In the genomic region with DNA sequence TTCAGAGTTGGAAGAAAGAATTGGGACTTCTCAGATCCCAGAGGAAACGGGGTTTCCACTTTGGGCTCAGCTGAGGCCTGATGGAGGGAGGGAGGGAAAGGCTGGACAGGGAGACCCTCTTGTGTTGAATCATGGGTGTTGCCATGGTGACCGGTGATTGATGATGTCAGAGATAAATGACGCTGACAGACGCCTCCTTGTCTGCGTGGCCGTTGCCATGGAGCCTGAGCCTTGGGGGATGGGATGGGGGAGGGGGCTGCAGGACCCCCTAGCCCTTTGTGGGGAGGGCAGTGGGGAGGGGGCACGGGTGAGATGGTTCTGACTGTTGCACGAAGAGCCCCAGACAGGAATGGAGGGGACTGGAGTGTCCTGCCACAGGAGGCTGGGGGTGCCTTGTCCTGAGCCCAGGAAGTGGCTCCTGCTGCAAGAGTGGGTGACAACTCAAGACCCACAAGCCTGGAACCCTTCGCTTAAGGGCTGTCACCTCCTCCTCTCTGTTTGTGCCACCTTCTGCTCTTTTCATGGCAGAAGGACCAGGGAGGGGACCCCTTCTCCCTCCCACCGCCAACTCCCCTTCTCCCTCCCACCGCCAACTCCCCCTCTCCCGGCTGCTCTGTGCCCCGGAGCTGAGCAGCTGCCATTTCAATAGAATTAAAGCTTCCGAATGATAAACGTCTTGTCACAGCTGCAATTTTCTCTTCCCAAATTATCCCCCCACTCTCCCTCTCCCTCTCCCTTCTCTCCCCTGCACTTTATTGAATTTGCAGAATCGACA, we compare ENCODE assay signal across 10 cellular contexts. TPM values are rescaled to one million over a fixed set of nuclear protein-coding genes. Genes with fewer than 3 reads are reported as not detected.
DNase-seq lines count a peak whose midpoint lies in the region; ATAC-seq and TF ChIP-seq lines count a peak whose summit lies in the region.
"Had no signal": no experiment of that assay in that cellular context is flagged by ENCODE, and none has a peak within 500 bp of the region (broad histone marks: within the 10 kb centered on the region; RNA-seq: fewer than 3 reads in every experiment).

No MANE protein-coding gene starts in this region.

- ATAC-seq in effector memory CD8-positive, alpha-beta T cell (replicated peaks) = no peak
- no peak for ATAC-seq in HG02885 (IDR thresholded peaks at IDR 0.05; ENCODE audit: poor library complexity, unreplicated experiment)

- H3F3A ChIP-seq in neural cell (ENCODE audit: insufficient read depth, low read length, poor library complexity, severe bottlenecking) = no peaks in the 10 kb centered on the region

- in situ Hi-C loops in GM13976 (cut with MboI; ENCODE audit: low sequenced_read_pairs, unreplicated experiment) = loop anchor here (5.0 kb wide), 1 partner anchor 48 kb away; no protein-coding TSS in a partner anchor

- DNase-seq in H7 = peak; percentile 71
- peak; percentile 79 for DNase-seq in NCI-H69 (lab: John Stamatoyannopoulos, UW)
- no peak for DNase-seq in effector memory CD8-positive, alpha-beta T cell
- DNase-seq in GM13976 (ENCODE audit: low spot score) = no peak
- no peak for DNase-seq in UCSD-AML1 (lab: John Stamatoyannopoulos, UW; ENCODE audit: unreplicated experiment)
- DNase-seq in activated CD8-positive, alpha-beta memory T cell treated with anti-CD3 and anti-CD28 coated beads, Interleukin-2, amount 50 U/mL, for 4 hours = no peak
- DNase-seq: NCI-H226, testis had no signal

- H3K36me3 ChIP-seq in H7 (replicated peaks; ENCODE audit: control insufficient read depth, insufficient read depth, low read length) (peaks cover 10% of the 10 kb centered on the region), neural cell (ENCODE audit: insufficient read depth, low read length) (no peaks in the 10 kb centered on the region)

- no peaks in the 10 kb centered on the region for H3K9me3 Mint-ChIP-seq in effector memory CD8-positive, alpha-beta T cell

- H3K4me3 ChIP-seq in H7 (ENCODE audit: insufficient read depth, low read depth, low read length) (no peak overlapping the region), neural cell (ENCODE audit: low read length) (peak overlapping the region; percentile 64)
- H3K4me3 ChIP-seq: testis had no signal

- H3K4me3 Mint-ChIP-seq in effector memory CD8-positive, alpha-beta T cell = no peak overlapping the region

- no peaks in the 10 kb centered on the region for H3K9me3 ChIP-seq in neural cell (ENCODE audit: low read length)
- H3K9me3 ChIP-seq: testis had no signal

- H3K27me3 ChIP-seq in H7 (ENCODE audit: control insufficient read depth, insufficient read depth, low read length) = peaks cover 12% of the 10 kb centered on the region; the same call in 1 of the 2 replicates
- H3K27me3 ChIP-seq in neural cell (ENCODE audit: insufficient read depth, low read depth, low read length) = no peaks in the 10 kb centered on the region
- H3K27me3 ChIP-seq: testis had no signal

- no peaks in the 10 kb centered on the region for H4K20me1 ChIP-seq in neural cell (ENCODE audit: insufficient read depth)

- peaks cover 25% of the 10 kb centered on the region for H3K79me2 ChIP-seq in neural cell (replicated peaks; ENCODE audit: insufficient read depth, low read length)

- H2AFZ ChIP-seq in neural cell (ENCODE audit: low read depth, low read length) = no peak overlapping the region

- TF ChIP-seq RAD21 in neural cell (conservative IDR thresholded peaks at IDR 0.05) = no peak

- peak overlapping the region; percentile 99 for H3K27ac ChIP-seq in neural cell (ENCODE audit: low read length)

- peaks cover 79% of the 10 kb centered on the region for H3K36me3 Mint-ChIP-seq in effector memory CD8-positive, alpha-beta T cell (ENCODE audit: insufficient read depth)

- H3K27me3 Mint-ChIP-seq in effector memory CD8-positive, alpha-beta T cell = no peaks in the 10 kb centered on the region

- TF ChIP-seq EP300 in neural cell (conservative IDR thresholded peaks at IDR 0.05; ENCODE audit: poor library complexity, severe bottlenecking) = peak; percentile 95

- peak overlapping the region; percentile 90 for H3K9ac ChIP-seq in neural cell (ENCODE audit: low read length)

- peak overlapping the region; percentile 66 for H3K4me2 ChIP-seq in neural cell (ENCODE audit: low read length)

- peaks cover 40 to 62% of the 10 kb centered on the region in 2 donors for H3K4me1 Mint-ChIP-seq in effector memory CD8-positive, alpha-beta T cell (ENCODE audit: low read depth in 2 of 2)

- peak overlapping the region; percentile 35 to 90 for H3K27ac Mint-ChIP-seq in effector memory CD8-positive, alpha-beta T cell

- no peak for TF ChIP-seq CTCF in neural cell (IDR thresholded peaks at IDR 0.05; ENCODE audit: poor library complexity, severe bottlenecking)
- TF ChIP-seq CTCF in GM13976 (IDR thresholded peaks at IDR 0.05; ENCODE audit: borderline replicate concordance, control extremely low read depth, extremely low read depth, insufficient read depth, missing control alignments) = no peak

- no peaks in the 10 kb centered on the region for H3K9me2 ChIP-seq in neural cell (ENCODE audit: insufficient read depth, low read length)

TF ChIP-seq in neural cell, 6 proteins besides CTCF, POLR2A, EP300 and RAD21:
- TF ChIP-seq EZH2 (IDR thresholded peaks at IDR 0.05; ENCODE audit: borderline replicate concordance, insufficient read depth, low read length, poor library complexity, severe bottlenecking) = no peak
- no peak for TF ChIP-seq TAF1 (IDR thresholded peaks at IDR 0.05; ENCODE audit: low read depth)
- TF ChIP-seq MXI1 (conservative IDR thresholded peaks at IDR 0.05; ENCODE audit: poor library complexity, severe bottlenecking) = peak; percentile 53
- no peak for TF ChIP-seq SMC3 (conservative IDR thresholded peaks at IDR 0.05; ENCODE audit: poor library complexity)
- TF ChIP-seq POLR2AphosphoS5 (IDR thresholded peaks at IDR 0.05) = peak; percentile 85
- TF ChIP-seq, protein P1, sequence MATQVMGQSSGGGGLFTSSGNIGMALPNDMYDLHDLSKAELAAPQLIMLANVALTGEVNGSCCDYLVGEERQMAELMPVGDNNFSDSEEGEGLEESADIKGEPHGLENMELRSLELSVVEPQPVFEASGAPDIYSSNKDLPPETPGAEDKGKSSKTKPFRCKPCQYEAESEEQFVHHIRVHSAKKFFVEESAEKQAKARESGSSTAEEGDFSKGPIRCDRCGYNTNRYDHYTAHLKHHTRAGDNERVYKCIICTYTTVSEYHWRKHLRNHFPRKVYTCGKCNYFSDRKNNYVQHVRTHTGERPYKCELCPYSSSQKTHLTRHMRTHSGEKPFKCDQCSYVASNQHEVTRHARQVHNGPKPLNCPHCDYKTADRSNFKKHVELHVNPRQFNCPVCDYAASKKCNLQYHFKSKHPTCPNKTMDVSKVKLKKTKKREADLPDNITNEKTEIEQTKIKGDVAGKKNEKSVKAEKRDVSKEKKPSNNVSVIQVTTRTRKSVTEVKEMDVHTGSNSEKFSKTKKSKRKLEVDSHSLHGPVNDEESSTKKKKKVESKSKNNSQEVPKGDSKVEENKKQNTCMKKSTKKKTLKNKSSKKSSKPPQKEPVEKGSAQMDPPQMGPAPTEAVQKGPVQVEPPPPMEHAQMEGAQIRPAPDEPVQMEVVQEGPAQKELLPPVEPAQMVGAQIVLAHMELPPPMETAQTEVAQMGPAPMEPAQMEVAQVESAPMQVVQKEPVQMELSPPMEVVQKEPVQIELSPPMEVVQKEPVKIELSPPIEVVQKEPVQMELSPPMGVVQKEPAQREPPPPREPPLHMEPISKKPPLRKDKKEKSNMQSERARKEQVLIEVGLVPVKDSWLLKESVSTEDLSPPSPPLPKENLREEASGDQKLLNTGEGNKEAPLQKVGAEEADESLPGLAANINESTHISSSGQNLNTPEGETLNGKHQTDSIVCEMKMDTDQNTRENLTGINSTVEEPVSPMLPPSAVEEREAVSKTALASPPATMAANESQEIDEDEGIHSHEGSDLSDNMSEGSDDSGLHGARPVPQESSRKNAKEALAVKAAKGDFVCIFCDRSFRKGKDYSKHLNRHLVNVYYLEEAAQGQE (IDR thresholded peaks at IDR 0.05; ENCODE audit: borderline replicate concordance) = peak; percentile 51

RNA-seq across cellular contexts. Expression of a gene that starts 13.9 kb away (rescaled TPM):
- total RNA-seq in H7 (2014; rRNA removed; shearing (Covaris generic)) = 0.38 and 1.2 TPM in 2 replicates
- polyA plus RNA-seq in neural cell = not detected in 2 replicates
- 0.73 TPM in 1 of 2 replicates, not detected in the other for polyA minus RNA-seq in neural cell

RNA-seq across cellular contexts. Expression of a gene that starts 41.6 kb away (rescaled TPM):
- 19.3 and 22.1 TPM in 2 replicates for total RNA-seq in H7 (2014; rRNA removed; shearing (Covaris generic))
- polyA plus RNA-seq in neural cell = 4.7 and 6.6 TPM in 2 replicates
- polyA minus RNA-seq in neural cell = 9.7 and 11.2 TPM in 2 replicates

Comparison
In these comparisons a context has a peak if more than half of its experiments do, and no peak if none do; other contexts are left out.
1. DNase-seq: peak in H7 (single experiment) and NCI-H69 (single experiment); none in effector memory CD8-positive, alpha-beta T cell (0 of 3), GM13976 (single experiment), UCSD-AML1 (single experiment) and activated CD8-positive, alpha-beta memory T cell treated with anti-CD3 and anti-CD28 coated beads, Interleukin-2, amount 50 U/mL, for 4 hours (single experiment).